Comparison of ENCODE assay signal across 8 cellular contexts in genomic region chr19:39125199-39125553, GRCh38. TPM values are rescaled to one million over a fixed set of nuclear protein-coding genes. Genes with fewer than 3 reads are reported as not detected.
DNase-seq lines count a peak whose midpoint lies in the region; ATAC-seq and TF ChIP-seq lines count a peak whose summit lies in the region.

No MANE protein-coding gene starts in this region.

- ATAC-seq in GM21447 (IDR thresholded peaks at IDR 0.05; ENCODE audit: unreplicated experiment) (peak; percentile 3), T-helper 17 cell (no peak), HG03135 (IDR thresholded peaks at IDR 0.05; ENCODE audit: unreplicated experiment) (no peak), GM19455 (IDR thresholded peaks at IDR 0.05; ENCODE audit: unreplicated experiment) (no peak), HG02840 (IDR thresholded peaks at IDR 0.05; ENCODE audit: low FRiP score, unreplicated experiment) (no peak)

- TF ChIP-seq CTCF in fibroblast of pulmonary artery (IDR thresholded peaks at IDR 0.05; ENCODE audit: low read length, missing control alignments), result no peak

- H3K9me3 ChIP-seq in T-helper 17 cell (ENCODE audit: control insufficient read depth, low read length, poor library complexity, severe bottlenecking), result no peaks in the 10 kb centered on the region

- DNase-seq in T-helper 17 cell, result no peak
- no peak for DNase-seq in fibroblast of pulmonary artery (ENCODE audit: low read depth)
- no peak for DNase-seq in skeletal muscle cell (ENCODE audit: low read depth)
- DNase-seq in DMS 273 (lab: John Stamatoyannopoulos, UW; ENCODE audit: unreplicated experiment), result no peak

- peaks cover 2% of the 10 kb centered on the region for H3K36me3 Mint-ChIP-seq in T-helper 17 cell (ENCODE audit: low read depth)

- H3K27ac Mint-ChIP-seq in T-helper 17 cell, result peak overlapping the region; percentile 96

- peak overlapping the region; percentile 99 for H3K4me3 Mint-ChIP-seq in T-helper 17 cell

- H3K4me3 ChIP-seq in fibroblast of pulmonary artery (replicated peaks; ENCODE audit: low read depth, low read length) (peak overlapping the region; percentile 86), skeletal muscle cell (ENCODE audit: low read depth, low read length) (peak overlapping the region; percentile 83)

- peaks cover 5% of the 10 kb centered on the region for H3K27me3 Mint-ChIP-seq in T-helper 17 cell

- H3K4me1 Mint-ChIP-seq in T-helper 17 cell, result peaks cover 34% of the 10 kb centered on the region

RNA-seq across cellular contexts. Expression of gene PAK4, which starts 0.4 kb away (rescaled TPM):
- 1 to 10 TPM; 9.6 to 9.7 TPM for total RNA-seq in T-helper 17 cell

RNA-seq across cellular contexts. Expression of gene ACP7, which starts 41.0 kb away (rescaled TPM):
- not detected for total RNA-seq in T-helper 17 cell
